1 cellular context compared by ENCODE assay signal in genomic region chr7:32879460-32879859, GRCh38.
TF ChIP-seq lines count a peak whose summit lies in the region.

No MANE protein-coding gene starts in this region.

TF ChIP-seq in WTC11, 78 proteins besides CTCF, POLR2A, EP300 and RAD21 (continued from another document):
- no peak for TF ChIP-seq NR1H2 (CRISPR knock-in tag; IDR thresholded peaks at IDR 0.05)
- TF ChIP-seq ATF2 (CRISPR knock-in tag; IDR thresholded peaks at IDR 0.05; ENCODE audit: borderline replicate concordance, low read depth), result no peak
- TF ChIP-seq ARID4B (CRISPR knock-in tag; IDR thresholded peaks at IDR 0.05; ENCODE audit: borderline replicate concordance), result no peak
- no peak for TF ChIP-seq IRF1 (CRISPR knock-in tag; IDR thresholded peaks at IDR 0.05)
- TF ChIP-seq AFF4 (CRISPR knock-in tag; IDR thresholded peaks at IDR 0.05; ENCODE audit: borderline replicate concordance), result no peak
- TF ChIP-seq ZNF121 (CRISPR knock-in tag; IDR thresholded peaks at IDR 0.05), result no peak
- TF ChIP-seq MXD4 (CRISPR knock-in tag; IDR thresholded peaks at IDR 0.05; ENCODE audit: borderline replicate concordance), result no peak
